In genomic region chr2:208033701-208034502, GRCh38 we compare ENCODE assay signal across 8 cellular contexts. TPM values are rescaled to one million over a fixed set of nuclear protein-coding genes. Genes with fewer than 3 reads are reported as not detected.
DNase-seq lines count a peak whose midpoint lies in the region; ATAC-seq, FAIRE-seq and TF ChIP-seq lines count a peak whose summit lies in the region.

No MANE protein-coding gene starts in this region.

- no peak overlapping the region for H3K4me3 Mint-ChIP-seq in CD4-positive, alpha-beta memory T cell
- H3K4me3 Mint-ChIP-seq in nephron progenitor cell = no peak overlapping the region

- H4K20me1 ChIP-seq in keratinocyte (ENCODE audit: control insufficient read depth, extremely low read depth, insufficient read depth, low read length) = no peaks in the 10 kb centered on the region

- no peaks in the 10 kb centered on the region for H3K27me3 ChIP-seq in CD4-positive, alpha-beta memory T cell (ENCODE audit: insufficient read depth, low read length)
- H3K27me3 ChIP-seq in keratinocyte (ENCODE audit: control insufficient read depth, extremely low read depth, insufficient read depth, low read length) = no peaks in the 10 kb centered on the region

- ATAC-seq in GM18511 (IDR thresholded peaks at IDR 0.05; ENCODE audit: unreplicated experiment) (peak; percentile 97), HG02763 (IDR thresholded peaks at IDR 0.05; ENCODE audit: unreplicated experiment) (peak; percentile 92)

- H3K36me3 ChIP-seq in CD4-positive, alpha-beta memory T cell (ENCODE audit: insufficient read depth, low read length) = no peaks in the 10 kb centered on the region
- no peaks in the 10 kb centered on the region for H3K36me3 ChIP-seq in keratinocyte (ENCODE audit: control insufficient read depth in 2 of 2, extremely low read depth in 1 of 2, insufficient read depth in 2 of 2, low read length in 2 of 2)

- POLR2A ChIA-PET in CD4-positive, alpha-beta memory T cell (lab: Charles Lee; ENCODE audit: partially characterized antibody) = interaction anchor here (3.1 kb wide), 1 partner anchor 8 kb away, joined by 14 read pairs; the partner anchor contains the start of gene PLEKHM3

- peak; percentile 77 for FAIRE-seq in keratinocyte (lab: Jason Lieb, UNC)

- no peaks in the 10 kb centered on the region for H3K4me1 ChIP-seq in CD4-positive, alpha-beta memory T cell (ENCODE audit: insufficient read depth, low read length)
- no peaks in the 10 kb centered on the region for H3K4me1 ChIP-seq in keratinocyte (ENCODE audit: control insufficient read depth, extremely low read depth, insufficient read depth, low read length)

- no peaks in the 10 kb centered on the region for H3K4me1 Mint-ChIP-seq in CD4-positive, alpha-beta memory T cell
- no peaks in the 10 kb centered on the region for H3K4me1 Mint-ChIP-seq in nephron progenitor cell

- H3K9ac ChIP-seq in keratinocyte (ENCODE audit: control insufficient read depth, extremely low read depth, insufficient read depth, low read length) = no peak overlapping the region

- intact Hi-C loops in CD4-positive, alpha-beta memory T cell (cut with micrococcal nuclease) = loop anchor here (1.0 kb wide), 1 partner anchor 342 kb away; no protein-coding TSS in a partner anchor

- H3K9me3 ChIP-seq in CD4-positive, alpha-beta memory T cell (ENCODE audit: control insufficient read depth in 1 of 2, low read length in 2 of 2) = no peaks in the 10 kb centered on the region
- no peaks in the 10 kb centered on the region for H3K9me3 ChIP-seq in keratinocyte (ENCODE audit: control insufficient read depth, low read depth, low read length)

- no peak overlapping the region for H3K4me3 ChIP-seq in CD4-positive, alpha-beta memory T cell (ENCODE audit: low read length in 2 of 2)
- H3K4me3 ChIP-seq in keratinocyte (ENCODE audit: control insufficient read depth in 2 of 3, extremely low read depth in 1 of 3, insufficient read depth in 2 of 3, low read depth in 1 of 3, low read length in 3 of 3) = no peak overlapping the region

- H3K27ac Mint-ChIP-seq in CD4-positive, alpha-beta memory T cell = no peak overlapping the region
- no peak overlapping the region for H3K27ac Mint-ChIP-seq in nephron progenitor cell

- peak in 3 of 5 donors; percentile 12 to 23 (median 16) for DNase-seq in CD4-positive, alpha-beta memory T cell
- DNase-seq in NCI-H226 (peak; percentile 13), keratinocyte (ENCODE audit: low read depth, low spot score) (no peak), nephron progenitor cell (no peak), AG20443 (ENCODE audit: low spot score) (no peak)
- DNase-seq in activated effector memory CD4-positive, alpha-beta T cell treated with Interleukin-2 at 50 U/mL for 16 hours = peak; percentile 8

- H3K36me3 Mint-ChIP-seq in CD4-positive, alpha-beta memory T cell = no peaks in the 10 kb centered on the region
- H3K36me3 Mint-ChIP-seq in nephron progenitor cell (ENCODE audit: low read depth) = no peaks in the 10 kb centered on the region

- no peaks in the 10 kb centered on the region for H3K9me3 Mint-ChIP-seq in CD4-positive, alpha-beta memory T cell
- H3K9me3 Mint-ChIP-seq in nephron progenitor cell = no peaks in the 10 kb centered on the region

- H3K27me3 Mint-ChIP-seq in CD4-positive, alpha-beta memory T cell = peaks cover 0 to 2% of the 10 kb centered on the region in 2 donors
- peaks cover 30% of the 10 kb centered on the region for H3K27me3 Mint-ChIP-seq in nephron progenitor cell (ENCODE audit: low read depth, poor library complexity)

- no peak overlapping the region for H3K27ac ChIP-seq in CD4-positive, alpha-beta memory T cell (ENCODE audit: low read depth, low read length)
- H3K27ac ChIP-seq in keratinocyte (ENCODE audit: control insufficient read depth, insufficient read depth, low read length) = no peak overlapping the region

- H2AFZ ChIP-seq in keratinocyte (ENCODE audit: control insufficient read depth, low read length) = no peak overlapping the region

- no peaks in the 10 kb centered on the region for H3K9me1 ChIP-seq in keratinocyte (ENCODE audit: control insufficient read depth, extremely low read depth, insufficient read depth, low read length)

- TF ChIP-seq CTCF in keratinocyte (optimal IDR thresholded peaks at IDR 0.05 in 1 of 3, IDR thresholded peaks at IDR 0.05 in 1 of 3, conservative IDR thresholded peaks at IDR 0.05 in 1 of 3; ENCODE audit: extremely low read depth in 1 of 3, insufficient read depth in 2 of 3, low read length in 3 of 3) (peak; percentile 36 to 77 (median 69)), nephron progenitor cell (IDR thresholded peaks at IDR 0.05) (no peak)

- H3K4me2 ChIP-seq in keratinocyte (ENCODE audit: control insufficient read depth, extremely low read depth, insufficient read depth, low read depth, low read length) = no peak overlapping the region

- dilution Hi-C loops in keratinocyte (cut with MboI; ENCODE audit: extremely low pct_ligation_motif_present, low sequenced_read_pairs) = no loop called here

- no peaks in the 10 kb centered on the region for H3K79me2 ChIP-seq in keratinocyte (ENCODE audit: control insufficient read depth, insufficient read depth, low read length)

- CTCF ChIA-PET in CD4-positive, alpha-beta memory T cell (lab: Charles Lee; ENCODE audit: partially characterized antibody) = interaction anchor here (1.3 to 3.0 kb wide), 4 partner anchors 8 to 290 kb away, joined by 3 to 15 read pairs (median 8); partner anchors contain the start of gene PLEKHM3

RNA-seq across cellular contexts. Expression of gene PLEKHM3, which starts 8.6 kb away (rescaled TPM):
- 10 to 100 TPM; 14.7 to 16.1 TPM for total RNA-seq in CD4-positive, alpha-beta memory T cell
- polyA plus RNA-seq in CD4-positive, alpha-beta memory T cell = 1 to 10 TPM; 2.9 to 3.9 TPM
- polyA plus RNA-seq in keratinocyte = 2.2 to 2.9 TPM (median 2.9 TPM) in 3 replicates
- polyA plus RNA-seq in keratinocyte (2011; ENCODE audit: low read depth) = 2.2 TPM
- 2.1 and 3.5 TPM in 2 replicates for polyA plus RNA-seq in keratinocyte (2011; cell fraction: cytosol; rRNA removed)
- 4.8 and 5.6 TPM in 2 replicates for polyA plus RNA-seq in keratinocyte (2011; cell fraction: nucleus; rRNA removed)
- 2.3 and 4.0 TPM in 2 replicates for polyA plus RNA-seq in keratinocyte (2012; ENCODE audit: low replicate concordance)
- 8.1 to 12.1 TPM (median 11.2 TPM) in 3 replicates for polyA minus RNA-seq in keratinocyte
- 5.8 TPM for polyA minus RNA-seq in keratinocyte (2011; cell fraction: cytosol; rRNA and poly(A)+ RNA removed)
- polyA minus RNA-seq in keratinocyte (2011; cell fraction: nucleus; rRNA and poly(A)+ RNA removed) = 7.5 and 16.1 TPM in 2 replicates

Comparison
In these comparisons a context has a peak if more than half of its experiments do, and no peak if none do; other contexts are left out.
1. DNase-seq: peak in CD4-positive, alpha-beta memory T cell (3 of 5), NCI-H226 (single experiment) and activated effector memory CD4-positive, alpha-beta T cell treated with Interleukin-2 at 50 U/mL for 16 hours (single experiment); none in keratinocyte (single experiment), nephron progenitor cell (single experiment) and AG20443 (single experiment).